In genomic region chr3:23442598-23443383, GRCh38 we compare ENCODE assay signal across 8 cellular contexts.
A peak's percentile ranks its signal among the peaks of the same experiment; 100 is the strongest.
DNase-seq lines count a peak whose midpoint lies in the region; ATAC-seq and TF ChIP-seq lines count a peak whose summit lies in the region.

No MANE protein-coding gene starts in this region.

- no peaks in the 10 kb centered on the region for H3K9me3 Mint-ChIP-seq in activated naive CD8-positive, alpha-beta T cell treated with anti-CD3 and anti-CD28 coated beads for 36 hours

- POLR2A ChIA-PET in HEK293T (lab: Yijun Ruan, JAX): no interaction called here

- H3K27ac Mint-ChIP-seq in activated naive CD8-positive, alpha-beta T cell treated with anti-CD3 and anti-CD28 coated beads for 36 hours: peak overlapping the region; percentile 44

- no peaks in the 10 kb centered on the region for H3K36me3 Mint-ChIP-seq in activated naive CD8-positive, alpha-beta T cell treated with anti-CD3 and anti-CD28 coated beads for 36 hours

- H3K27me3 Mint-ChIP-seq in activated naive CD8-positive, alpha-beta T cell treated with anti-CD3 and anti-CD28 coated beads for 36 hours: no peaks in the 10 kb centered on the region

- CTCF ChIA-PET in HEK293T (lab: Yijun Ruan, JAX): no interaction called here

- intact Hi-C loops in Right ventricle myocardium superior (cut with DNase I): no loop called here

- peaks cover 45% of the 10 kb centered on the region for H3K4me1 Mint-ChIP-seq in activated naive CD8-positive, alpha-beta T cell treated with anti-CD3 and anti-CD28 coated beads for 36 hours

- H3K4me3 Mint-ChIP-seq in activated naive CD8-positive, alpha-beta T cell treated with anti-CD3 and anti-CD28 coated beads for 36 hours: peak overlapping the region; percentile 1

- ATAC-seq in HG03558 (IDR thresholded peaks at IDR 0.05; ENCODE audit: extremely low read depth, unreplicated experiment) (peak; percentile 47), Right ventricle myocardium superior (ENCODE audit: poor library complexity) (no peak)

- peak; percentile 10 for DNase-seq in stimulated activated CD4-positive, alpha-beta T cell treated with anti-CD3 and anti-CD28 coated beads, Interleukin-4, amount 100 ng/mL, for 24 hours
- DNase-seq in stimulated activated CD4-positive, alpha-beta T cell treated with anti-CD3 and anti-CD28 coated beads, Interleukin-1b, Interleukin-23, amount 100 ng/mL, for 48 hours: no peak
- DNase-seq in activated naive CD8-positive, alpha-beta T cell treated with anti-CD3 and anti-CD28 coated beads for 36 hours: no peak
- no peak for DNase-seq in HEK293T (ENCODE audit: extremely low spot score)
- no peak for DNase-seq in cerebellar cortex (ENCODE audit: low spot score)
- DNase-seq in Right ventricle myocardium superior: no peak
- no peak for DNase-seq in SHP77 treated with DMSO at 0.1 percent for 48 hours (lab: John Stamatoyannopoulos, UW)

TF ChIP-seq in HEK293T, 16 proteins besides CTCF, POLR2A, EP300 and RAD21:
- TF ChIP-seq LEF1 (IDR thresholded peaks at IDR 0.05; ENCODE audit: borderline replicate concordance): no peak
- no peak for TF ChIP-seq CTBP1 (IDR thresholded peaks at IDR 0.05; ENCODE audit: borderline replicate concordance)
- no peak for TF ChIP-seq ARNT (IDR thresholded peaks at IDR 0.05)
- TF ChIP-seq HDGF (IDR thresholded peaks at IDR 0.05; ENCODE audit: borderline replicate concordance): no peak
- no peak for TF ChIP-seq ELF4 (IDR thresholded peaks at IDR 0.05)
